Comparison of ENCODE assay signal across 8 cellular contexts in genomic region chr14:21191809-21192446, GRCh38. TPM values are rescaled to one million over a fixed set of nuclear protein-coding genes. Genes with fewer than 3 reads are reported as not detected.
DNase-seq lines count a peak whose midpoint lies in the region; ATAC-seq and TF ChIP-seq lines count a peak whose summit lies in the region.

No MANE protein-coding gene starts in this region.

- H3K27me3 ChIP-seq in BE2C (0 out of 2 replicates have a peak, but pooled peaks cover 2% of the 10 kb centered on the region), neural cell (ENCODE audit: insufficient read depth, low read depth, low read length) (no peaks in the 10 kb centered on the region), subcutaneous abdominal adipose tissue (ENCODE audit: control insufficient read depth in 5 of 5, insufficient read depth in 4 of 5, low read length in 5 of 5) (no peaks in the 10 kb centered on the region)

- peak overlapping the region; percentile 52 for H3K4me3 ChIP-seq in BE2C (ENCODE audit: low read depth, low read length)
- H3K4me3 ChIP-seq in fibroblast of mammary gland (ENCODE audit: control insufficient read depth, low read depth, low read length): peak overlapping the region; percentile 17
- peak overlapping the region; percentile 37 for H3K4me3 ChIP-seq in neural cell (ENCODE audit: low read length)
- H3K4me3 ChIP-seq in subcutaneous abdominal adipose tissue (ENCODE audit: low read depth in 1 of 5, low read length in 5 of 5): peak overlapping the region; percentile 50 to 82 (median 63)

- H3K9me3 ChIP-seq in BE2C: no peaks in the 10 kb centered on the region; the same call in 1 of the 2 replicates
- H3K9me3 ChIP-seq in neural cell (ENCODE audit: low read length): no peaks in the 10 kb centered on the region
- H3K9me3 ChIP-seq in subcutaneous abdominal adipose tissue (ENCODE audit: control insufficient read depth in 5 of 5, low read length in 5 of 5): no peaks in the 10 kb centered on the region

- no peak for TF ChIP-seq EP300 in neural cell (conservative IDR thresholded peaks at IDR 0.05; ENCODE audit: poor library complexity, severe bottlenecking)

- no peaks in the 10 kb centered on the region for H3K36me3 ChIP-seq in BE2C
- H3K36me3 ChIP-seq in neural cell (ENCODE audit: insufficient read depth, low read length): no peaks in the 10 kb centered on the region
- H3K36me3 ChIP-seq in subcutaneous abdominal adipose tissue (ENCODE audit: control insufficient read depth in 5 of 5, insufficient read depth in 5 of 5, low read length in 5 of 5): no peaks in the 10 kb centered on the region

- no peaks in the 10 kb centered on the region for H3K79me2 ChIP-seq in neural cell (replicated peaks; ENCODE audit: insufficient read depth, low read length)

- H2AFZ ChIP-seq in neural cell (ENCODE audit: low read depth, low read length): no peak overlapping the region

- no peaks in the 10 kb centered on the region for H4K20me1 ChIP-seq in neural cell (ENCODE audit: insufficient read depth)

- H3K9ac ChIP-seq in neural cell (ENCODE audit: low read length) (no peak overlapping the region), subcutaneous abdominal adipose tissue (ENCODE audit: low read length in 5 of 5) (peak overlapping the region in 2 of 5 donors; percentile 39 to 59)

- no peak overlapping the region for H3K4me2 ChIP-seq in neural cell (ENCODE audit: low read length)

- peak; percentile 92 for ATAC-seq in GM19328 (IDR thresholded peaks at IDR 0.05; ENCODE audit: unreplicated experiment)
- peak; percentile 78 for ATAC-seq in HG03571 (IDR thresholded peaks at IDR 0.05; ENCODE audit: unreplicated experiment)

- H3F3A ChIP-seq in neural cell (ENCODE audit: insufficient read depth, low read length, poor library complexity, severe bottlenecking): no peaks in the 10 kb centered on the region

- TF ChIP-seq CTCF in BE2C (IDR thresholded peaks at IDR 0.05; ENCODE audit: low read depth, low read length) (no peak), fibroblast of mammary gland (conservative IDR thresholded peaks at IDR 0.05; ENCODE audit: control insufficient read depth, insufficient read depth, low read depth, low read length) (no peak), neural cell (IDR thresholded peaks at IDR 0.05; ENCODE audit: poor library complexity, severe bottlenecking) (no peak)

- DNase-seq in BE2C: peak; percentile 95
- peak; percentile 79 for DNase-seq in NOMO-1 treated with dmso at 0.1 percent for 144 hours (lab: John Stamatoyannopoulos, UW; ENCODE audit: unreplicated experiment)
- DNase-seq in activated T-cell treated with anti-CD3 and anti-CD28 coated beads, Interleukin-2, amount 50 U/mL, for 1 hour: peak; percentile 69
- peak; percentile 31 for DNase-seq in fibroblast of mammary gland (ENCODE audit: low read depth)

- no peaks in the 10 kb centered on the region for H3K9me2 ChIP-seq in neural cell (ENCODE audit: insufficient read depth, low read length)

- no peak for TF ChIP-seq RAD21 in neural cell (conservative IDR thresholded peaks at IDR 0.05)

- H3K27ac ChIP-seq in neural cell (ENCODE audit: low read length): no peak overlapping the region
- no peak overlapping the region for H3K27ac ChIP-seq in subcutaneous abdominal adipose tissue (ENCODE audit: low read depth, low read length)

- no peaks in the 10 kb centered on the region; the same call in none of the 2 replicates for H3K4me1 ChIP-seq in BE2C
- H3K4me1 ChIP-seq in subcutaneous abdominal adipose tissue (ENCODE audit: control insufficient read depth in 5 of 5, insufficient read depth in 5 of 5, low read length in 5 of 5): peaks cover 0 to 11% (median 10%) of the 10 kb centered on the region in 5 donors

TF ChIP-seq in neural cell, 6 proteins besides CTCF, POLR2A, EP300 and RAD21:
- TF ChIP-seq EZH2 (IDR thresholded peaks at IDR 0.05; ENCODE audit: borderline replicate concordance, insufficient read depth, low read length, poor library complexity, severe bottlenecking) (no peak), POLR2AphosphoS5 (IDR thresholded peaks at IDR 0.05) (no peak), TAF1 (IDR thresholded peaks at IDR 0.05; ENCODE audit: low read depth) (no peak), SMC3 (conservative IDR thresholded peaks at IDR 0.05; ENCODE audit: poor library complexity) (no peak), REST (IDR thresholded peaks at IDR 0.05; ENCODE audit: borderline replicate concordance) (no peak), MXI1 (conservative IDR thresholded peaks at IDR 0.05; ENCODE audit: poor library complexity, severe bottlenecking) (no peak)

RNA-seq across cellular contexts. Expression of gene OR5AU1, which starts 36.1 kb away (rescaled TPM):
- not detected for polyA plus RNA-seq in BE2C (2012; ENCODE audit: insufficient read depth, insufficient read length, low read depth)
- polyA plus RNA-seq in neural cell: not detected in 2 replicates
- not detected in 2 replicates for polyA minus RNA-seq in neural cell

Comparison
In these comparisons a context has a peak if more than half of its experiments do, and no peak if none do; other contexts are left out.
1. DNase-seq: peak in every context shown above with its lines; median percentile 95 in BE2C; 79 in NOMO-1 treated with dmso at 0.1 percent for 144 hours; 69 in activated T-cell treated with anti-CD3 and anti-CD28 coated beads, Interleukin-2, amount 50 U/mL, for 1 hour; 31 in fibroblast of mammary gland.